In genomic region chr2:12456293-12457151, GRCh38 we compare ENCODE assay signal across 8 cellular contexts.
DNase-seq lines count a peak whose midpoint lies in the region; ATAC-seq and TF ChIP-seq lines count a peak whose summit lies in the region.

No MANE protein-coding gene starts in this region.

- H4K20me1 ChIP-seq in MM.1S (ENCODE audit: insufficient read depth, low read length), result no peaks in the 10 kb centered on the region

- no peaks in the 10 kb centered on the region for H3K79me2 ChIP-seq in MM.1S (ENCODE audit: low read length)

- no peak overlapping the region; the same call in 1 of the 2 replicates for H3K4me3 ChIP-seq in HEK293 (ENCODE audit: low read depth, low read length)
- peak overlapping the region; percentile 58 for H3K4me3 ChIP-seq in MM.1S (ENCODE audit: low read length)
- no peak overlapping the region for H3K4me3 ChIP-seq in mucosa of descending colon

- DNase-seq in GM10266 (ENCODE audit: extremely low spot score), result peak; percentile 15
- peak; percentile 69 for DNase-seq in MM.1S
- peak; percentile 58 to 69 for DNase-seq in activated CD4-positive, alpha-beta T cell treated with anti-CD3 and anti-CD28 coated beads for 4 hours
- peak; percentile 52 to 88 for DNase-seq in dermis microvascular lymphatic vessel endothelial cell (ENCODE audit: low read depth in 2 of 2)
- DNase-seq in mucosa of descending colon, result peak; percentile 61 to 85 (median 63)
- DNase-seq in stimulated activated CD8-positive, alpha-beta memory T cell treated with anti-CD3 and anti-CD28 coated beads, Interleukin-7, amount 100 ng/mL, for 24 hours (ENCODE audit: low read depth), result peak; percentile 7
- no peak for DNase-seq in NCI-H187 (lab: John Stamatoyannopoulos, UW)

- H3K4me2 ChIP-seq in MM.1S (ENCODE audit: low read depth, low read length), result peak overlapping the region; percentile 56

- H3K9me3 ChIP-seq in HEK293 (ENCODE audit: control insufficient read depth, insufficient read depth, low read depth, low read length) (no peaks in the 10 kb centered on the region), MM.1S (replicated peaks; ENCODE audit: insufficient read depth, low read length) (no peaks in the 10 kb centered on the region), mucosa of descending colon (no peaks in the 10 kb centered on the region)

- no peak overlapping the region for H3K9ac ChIP-seq in MM.1S (ENCODE audit: low read length)

- ATAC-seq in mucosa of descending colon, result peak; percentile 93

- H3K27me3 ChIP-seq in MM.1S (replicated peaks; ENCODE audit: insufficient read depth, low read length), result no peaks in the 10 kb centered on the region

- TF ChIP-seq CTCF in GM10266 (IDR thresholded peaks at IDR 0.05; ENCODE audit: control insufficient read depth, insufficient read depth, low read depth, missing control alignments) (no peak), HEK293 (tag by site-specific recombination; IDR thresholded peaks at IDR 0.05) (no peak), MM.1S (IDR thresholded peaks at IDR 0.05; ENCODE audit: low read length) (no peak), mucosa of descending colon (IDR thresholded peaks at IDR 0.05) (no peak)

- POLR2A ChIA-PET in HEK293 (lab: Yijun Ruan, JAX), result no interaction called here

- peak overlapping the region; percentile 69 for H2AFZ ChIP-seq in MM.1S (ENCODE audit: low read length)

- intact Hi-C loops in mucosa of descending colon (cut with DNase I, micrococcal nuclease), result no loop called here

- CTCF ChIA-PET in HEK293 (lab: Yijun Ruan, JAX), result interaction anchor here (0.7 kb wide), 1 partner anchor 139 kb away, joined by 3 read pairs; no protein-coding TSS in a partner anchor

- H3K4me1 ChIP-seq in HEK293 (ENCODE audit: control insufficient read depth, insufficient read depth, low read length) (peaks cover 6% of the 10 kb centered on the region), MM.1S (ENCODE audit: low read length) (peaks cover 7% of the 10 kb centered on the region; the same call in 1 of the 2 replicates), mucosa of descending colon (ENCODE audit: low read depth) (no peaks in the 10 kb centered on the region)

- H3F3A ChIP-seq in MM.1S (ENCODE audit: insufficient read depth, low read length), result no peaks in the 10 kb centered on the region

- no peaks in the 10 kb centered on the region for H3K36me3 ChIP-seq in HEK293 (ENCODE audit: control insufficient read depth in 2 of 2, insufficient read depth in 1 of 2, low read length in 2 of 2)
- H3K36me3 ChIP-seq in MM.1S (replicated peaks; ENCODE audit: insufficient read depth, low read length), result no peaks in the 10 kb centered on the region
- no peaks in the 10 kb centered on the region for H3K36me3 ChIP-seq in mucosa of descending colon (ENCODE audit: low read depth)

- H3K27ac ChIP-seq in HEK293 (ENCODE audit: extremely low read depth, low read depth, low read length), result no peak overlapping the region
- H3K27ac ChIP-seq in MM.1S (ENCODE audit: low read length), result no peak overlapping the region

- H3K9me2 ChIP-seq in MM.1S (replicated peaks; ENCODE audit: insufficient read depth, low read length), result no peaks in the 10 kb centered on the region

TF ChIP-seq in HEK293, 187 proteins besides CTCF, POLR2A, EP300 and RAD21 (continues in another document):
- TF ChIP-seq ZNF48 (tag by site-specific recombination; IDR thresholded peaks at IDR 0.05) (no peak), ZNF2 (tag by site-specific recombination; IDR thresholded peaks at IDR 0.05) (no peak), REST (tag by site-specific recombination; IDR thresholded peaks at IDR 0.05) (peak; percentile 53; the same call in 1 of the 2 replicates), PRDM10 (tag by site-specific recombination; IDR thresholded peaks at IDR 0.05) (peak; percentile 27; the same call in 1 of the 2 replicates), ZNF157 (tag by site-specific recombination; IDR thresholded peaks at IDR 0.05) (no peak), ZBTB17 (tag by site-specific recombination; IDR thresholded peaks at IDR 0.05) (peak; percentile 79), ZNF558 (tag by site-specific recombination; IDR thresholded peaks at IDR 0.05) (no peak), SP3 (tag by site-specific recombination; IDR thresholded peaks at IDR 0.05) (0 out of 2 replicates have a peak, but pooled peaks have one; percentile 13), PRDM6 (tag by site-specific recombination; IDR thresholded peaks at IDR 0.05) (peak; percentile 35; the same call in 1 of the 2 replicates), ZNF488 (tag by site-specific recombination; IDR thresholded peaks at IDR 0.05) (no peak), ZFHX2 (tag by site-specific recombination; conservative IDR thresholded peaks at IDR 0.05) (no peak), ZNF629 (tag by site-specific recombination; IDR thresholded peaks at IDR 0.05) (0 out of 2 replicates have a peak, but pooled peaks have one; percentile 31), SP7 (tag by site-specific recombination; IDR thresholded peaks at IDR 0.05) (peak; percentile 22; the same call in 1 of the 2 replicates), ZNF292 (tag by site-specific recombination; IDR thresholded peaks at IDR 0.05; ENCODE audit: borderline replicate concordance, low read depth) (no peak), ZNF426 (tag by site-specific recombination; IDR thresholded peaks at IDR 0.05) (no peak)

Comparison
In these comparisons a context has a peak if more than half of its experiments do, and no peak if none do; other contexts are left out.
1. DNase-seq: peak in GM10266 (single experiment), MM.1S (single experiment), activated CD4-positive, alpha-beta T cell treated with anti-CD3 and anti-CD28 coated beads for 4 hours (2 of 2), dermis microvascular lymphatic vessel endothelial cell (2 of 2), mucosa of descending colon (3 of 3) and stimulated activated CD8-positive, alpha-beta memory T cell treated with anti-CD3 and anti-CD28 coated beads, Interleukin-7, amount 100 ng/mL, for 24 hours (single experiment); none in NCI-H187 (0 of 2).